ENCODE assay signal across 11 cellular contexts in genomic region chr6:33415831-33416230, GRCh38. TPM values are rescaled to one million over a fixed set of nuclear protein-coding genes. Genes with fewer than 3 reads are reported as not detected.
DNase-seq lines count a peak whose midpoint lies in the region; ATAC-seq, FAIRE-seq and TF ChIP-seq lines count a peak whose summit lies in the region.
"Had no signal": no experiment of that assay in that cellular context is flagged by ENCODE, and none has a peak within 500 bp of the region (broad histone marks: within the 10 kb centered on the region; RNA-seq: fewer than 3 reads in every experiment).

No MANE protein-coding gene starts in this region.

- POLR2A ChIA-PET in Panc1 (lab: Charles Lee) = no interaction called here

- H3K4me3 ChIP-seq in GM06990 (replicated peaks; ENCODE audit: low read depth, low read length) (peak overlapping the region; percentile 81), Panc1 (ENCODE audit: low read depth in 2 of 2, low read length in 2 of 2) (peak overlapping the region; percentile 86), osteoblast (ENCODE audit: insufficient read depth, low read length) (peak overlapping the region; percentile 99)

- H3K4me3 Mint-ChIP-seq in endothelial cell (ENCODE audit: unreplicated experiment) = peak overlapping the region; percentile 74

- BruUV-seq in Panc1 (replicated peaks; lab: Mats Ljungman, UMichigan) = no TSS peak

- H3K27ac ChIP-seq in Panc1 (ENCODE audit: low read length) (peak overlapping the region; percentile 99), osteoblast (ENCODE audit: low read depth, low read length) (peak overlapping the region; percentile 100)

- ATAC-seq in Panc1 = no peak
- ATAC-seq in GM21529 (IDR thresholded peaks at IDR 0.05; ENCODE audit: unreplicated experiment) = no peak
- ATAC-seq in HG03439 (IDR thresholded peaks at IDR 0.05; ENCODE audit: unreplicated experiment) = no peak
- ATAC-seq: left cardiac atrium had no signal

- H3K27me3 Mint-ChIP-seq in endothelial cell (ENCODE audit: unreplicated experiment) = peaks cover 27% of the 10 kb centered on the region

- H3K4me1 Mint-ChIP-seq in endothelial cell (ENCODE audit: unreplicated experiment) = peaks cover 56% of the 10 kb centered on the region

- H3K27me3 ChIP-seq in GM06990 (replicated peaks; ENCODE audit: control insufficient read depth, insufficient read depth, low read length) = no peaks in the 10 kb centered on the region
- H3K27me3 ChIP-seq in Panc1 (ENCODE audit: control insufficient read depth, insufficient read depth, low read length) = no peaks in the 10 kb centered on the region
- H3K27me3 ChIP-seq in osteoblast (ENCODE audit: insufficient read depth, low read length) = no peaks in the 10 kb centered on the region

- H3K79me2 ChIP-seq in osteoblast (ENCODE audit: insufficient read depth, low read length) = peaks cover 86% of the 10 kb centered on the region

- no peaks in the 10 kb centered on the region for H3K9me3 Mint-ChIP-seq in endothelial cell (ENCODE audit: unreplicated experiment)

- peaks cover 27% of the 10 kb centered on the region for H4K20me1 ChIP-seq in osteoblast (ENCODE audit: insufficient read depth, low read length)

- H3K36me3 ChIP-seq in GM06990 (ENCODE audit: control insufficient read depth, insufficient read depth, low read length) (peaks cover 12% of the 10 kb centered on the region), Panc1 (ENCODE audit: control insufficient read depth, insufficient read depth, low read length) (peaks cover 2% of the 10 kb centered on the region), osteoblast (ENCODE audit: insufficient read depth, low read length) (peaks cover 45% of the 10 kb centered on the region)

- no peak overlapping the region for H3K27ac Mint-ChIP-seq in endothelial cell (ENCODE audit: unreplicated experiment)

- H3K9me3 ChIP-seq in Panc1 (ENCODE audit: control insufficient read depth, insufficient read depth, low read depth, low read length) = no peaks in the 10 kb centered on the region
- no peaks in the 10 kb centered on the region for H3K9me3 ChIP-seq in osteoblast (ENCODE audit: low read depth, low read length)

- peak overlapping the region; percentile 80 for H3K4me2 ChIP-seq in osteoblast (ENCODE audit: insufficient read depth, low read length)

- DNase-seq in GM06990 (ENCODE audit: extremely low read depth, insufficient read length) (no peak), Panc1 (ENCODE audit: low read depth, low spot score) (no peak), endothelial cell (ENCODE audit: low spot score) (no peak), osteoblast (ENCODE audit: insufficient read length, low spot score, missing footprints) (peak; percentile 30), D721Med (ENCODE audit: insufficient read length, low spot score) (no peak), SIG-M5 treated with dmso at 0.1 percent for 504 hours (lab: John Stamatoyannopoulos, UW; ENCODE audit: unreplicated experiment) (no peak)
- DNase-seq: caudate nucleus, left cardiac atrium, NCI-H446 treated with DMSO at 0.1 percent for 48 hours had no signal

- FAIRE-seq in D721Med (lab: Jason Lieb, UNC) = no peak

- CTCF ChIA-PET in Panc1 (lab: Charles Lee) = no interaction called here

- TF ChIP-seq CTCF in GM06990 (IDR thresholded peaks at IDR 0.05; ENCODE audit: insufficient read depth, low read length, poor library complexity, severe bottlenecking) (no peak), Panc1 (IDR thresholded peaks at IDR 0.05) (no peak), endothelial cell (IDR thresholded peaks at IDR 0.05; ENCODE audit: unreplicated experiment) (no peak), osteoblast (IDR thresholded peaks at IDR 0.05; ENCODE audit: extremely low read depth, low read depth, low read length) (no peak), D721Med (IDR thresholded peaks at IDR 0.05; ENCODE audit: insufficient read depth, missing control alignments) (no peak)

- in situ Hi-C loops in Panc1 (cut with HindIII; ENCODE audit: low pct_unique_long_range_greater_than_20kb, low sequenced_read_pairs) = no loop called here

- intact Hi-C loops in Panc1 (cut with micrococcal nuclease; ENCODE audit: unreplicated experiment) = no loop called here

- no peak overlapping the region for H2AFZ ChIP-seq in osteoblast (ENCODE audit: low read length)

- H3K4me1 ChIP-seq in Panc1 (ENCODE audit: control insufficient read depth, insufficient read depth, low read length) (peaks cover 48% of the 10 kb centered on the region), osteoblast (ENCODE audit: insufficient read depth, low read length) (peaks cover 48% of the 10 kb centered on the region)

- peaks cover 44% of the 10 kb centered on the region for H3K36me3 Mint-ChIP-seq in endothelial cell (ENCODE audit: low read depth, unreplicated experiment)

RNA-seq across cellular contexts. Expression of gene CUTA, which starts 2.1 kb away (rescaled TPM):
- total RNA-seq in Panc1 (2021; ENCODE audit: unreplicated experiment) (338 TPM), endothelial cell (ENCODE audit: unreplicated experiment) (163 TPM), osteoblast (89.3 and 122 TPM in 2 replicates)
- polyA plus RNA-seq in Panc1 (2012; ENCODE audit: insufficient read length) = 397 TPM

RNA-seq across cellular contexts. Expression of gene SYNGAP1, which starts 4.0 kb away (rescaled TPM):
- total RNA-seq in Panc1 (2021; ENCODE audit: unreplicated experiment) (29.0 TPM), endothelial cell (ENCODE audit: unreplicated experiment) (48.6 TPM), osteoblast (6.9 and 8.8 TPM in 2 replicates)
- polyA plus RNA-seq in Panc1 (2012; ENCODE audit: insufficient read length) = 34.5 TPM

RNA-seq across cellular contexts. Expression of gene PHF1, which starts 5.0 kb away (rescaled TPM):
- total RNA-seq in Panc1 (2021; ENCODE audit: unreplicated experiment) = 51.6 TPM
- polyA plus RNA-seq in Panc1 (2012; ENCODE audit: insufficient read length) = 50.3 TPM
- 60.0 TPM for total RNA-seq in endothelial cell (ENCODE audit: unreplicated experiment)
- 25.9 and 30.8 TPM in 2 replicates for total RNA-seq in osteoblast

RNA-seq across cellular contexts. Expression of gene KIFC1, which starts 24.2 kb away (rescaled TPM):
- total RNA-seq in Panc1 (2021; ENCODE audit: unreplicated experiment) = 81.8 TPM
- polyA plus RNA-seq in Panc1 (2012; ENCODE audit: insufficient read length) = 42.1 TPM
- total RNA-seq in endothelial cell (ENCODE audit: unreplicated experiment) = 19.0 TPM
- total RNA-seq in osteoblast = 3.2 and 4.0 TPM in 2 replicates

RNA-seq across cellular contexts. Expression of gene ZBTB9, which starts 38.5 kb away (rescaled TPM):
- 17.6 TPM for total RNA-seq in Panc1 (2021; ENCODE audit: unreplicated experiment)
- polyA plus RNA-seq in Panc1 (2012; ENCODE audit: insufficient read length) = 17.9 TPM
- 18.7 TPM for total RNA-seq in endothelial cell (ENCODE audit: unreplicated experiment)
- total RNA-seq in osteoblast = 4.1 and 4.7 TPM in 2 replicates
